Comparison of ENCODE assay signal across 15 cellular contexts in the genomic region with DNA sequence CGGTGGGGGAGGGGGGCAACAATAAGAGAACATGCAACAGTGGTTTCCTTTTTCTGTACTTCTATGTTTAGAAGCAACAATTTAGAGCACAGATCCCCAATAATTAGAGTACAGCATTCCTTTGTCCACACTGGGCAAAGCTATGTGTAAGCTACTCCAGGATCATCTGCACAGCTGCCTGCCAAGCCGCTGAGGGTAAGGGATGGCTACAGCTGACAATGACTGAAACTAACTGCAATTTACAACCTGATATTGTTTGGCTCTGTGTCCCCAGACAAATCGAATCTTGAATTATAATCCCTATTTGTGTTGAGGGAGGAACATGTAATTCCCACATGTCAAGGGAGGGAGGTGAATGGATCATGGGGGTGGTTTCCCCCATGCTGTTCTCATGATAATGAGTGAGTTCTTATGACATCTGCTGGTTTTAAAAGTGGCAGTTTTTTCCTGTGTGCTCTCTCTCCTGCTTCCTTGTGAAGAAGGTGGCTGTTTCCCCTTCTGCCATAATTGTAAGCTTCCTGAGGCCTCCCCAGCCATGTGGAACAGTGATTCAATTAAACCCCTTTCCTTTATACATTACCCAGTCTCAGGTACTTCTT. TPM values are rescaled to one million over a fixed set of nuclear protein-coding genes. Genes with fewer than 3 reads are reported as not detected.
DNase-seq lines count a peak whose midpoint lies in the region; ATAC-seq, FAIRE-seq and TF ChIP-seq lines count a peak whose summit lies in the region.
"Had no signal": no experiment of that assay in that cellular context is flagged by ENCODE, and none has a peak within 500 bp of the region (broad histone marks: within the 10 kb centered on the region; RNA-seq: fewer than 3 reads in every experiment).

No MANE protein-coding gene starts in this region.

- H3K27me3 Mint-ChIP-seq in T-helper 17 cell: no peaks in the 10 kb centered on the region
- H3K27me3 Mint-ChIP-seq: activated B cell treated with CpG ODN at 0.5 μM for 24 hours had no signal

- no peak for TF ChIP-seq CTCF in WERI-Rb-1 (IDR thresholded peaks at IDR 0.05; ENCODE audit: low read depth, low read length)

- no peaks in the 10 kb centered on the region for H3K36me3 ChIP-seq in WERI-Rb-1
- H3K36me3 ChIP-seq: spleen had no signal

- peak overlapping the region; percentile 3 for H3K4me3 Mint-ChIP-seq in T-helper 17 cell
- H3K4me3 Mint-ChIP-seq: activated B cell treated with CpG ODN at 0.5 μM for 24 hours; activated T-cell treated with anti-CD3 and anti-CD28 coated beads, Interleukin-2, amount 50 U/mL, for 4 hours had no signal

- no peak overlapping the region for H3K27ac Mint-ChIP-seq in T-helper 17 cell
- H3K27ac Mint-ChIP-seq: activated B cell treated with CpG ODN at 0.5 μM for 24 hours had no signal

- peak; percentile 48 for FAIRE-seq in GM18507 (lab: Jason Lieb, UNC)

- DNase-seq in NCI-H82 (lab: John Stamatoyannopoulos, UW): peak; percentile 33
- no peak for DNase-seq in NCI-H82 treated with DMSO at 0.1 percent for 48 hours (lab: John Stamatoyannopoulos, UW; ENCODE audit: unreplicated experiment)
- no peak for DNase-seq in GM18507 (ENCODE audit: extremely low spot score, insufficient read length, low read depth)
- no peak for DNase-seq in T-helper 17 cell
- DNase-seq in myocyte (ENCODE audit: low read depth): peak; percentile 67
- DNase-seq in posterior vena cava (ENCODE audit: low spot score): no peak
- no peak for DNase-seq in SHP77 treated with DMSO at 0.1 percent for 48 hours (lab: John Stamatoyannopoulos, UW)
- no peak for DNase-seq in WERI-Rb-1
- DNase-seq: activated B cell treated with CpG ODN at 0.5 μM for 24 hours; activated T-cell treated with anti-CD3 and anti-CD28 coated beads, Interleukin-2, amount 50 U/mL, for 4 hours; body of pancreas; Caco-2; NCI-H1930; spleen; substantia nigra had no signal

- no peaks in the 10 kb centered on the region for H3K9me3 ChIP-seq in T-helper 17 cell (ENCODE audit: control insufficient read depth, low read length, poor library complexity, severe bottlenecking)
- H3K9me3 ChIP-seq in WERI-Rb-1 (ENCODE audit: severe bottlenecking): no peaks in the 10 kb centered on the region
- H3K9me3 ChIP-seq: body of pancreas, Caco-2 had no signal

- no peak overlapping the region for H3K27ac ChIP-seq in WERI-Rb-1
- H3K27ac ChIP-seq: body of pancreas had no signal

- intact Hi-C loops in posterior vena cava (cut with DNase I): no loop called here

- H3K36me3 Mint-ChIP-seq in T-helper 17 cell (ENCODE audit: low read depth): no peaks in the 10 kb centered on the region

- no peak overlapping the region for H3K4me3 ChIP-seq in WERI-Rb-1 (ENCODE audit: low read depth, low read length)
- H3K4me3 ChIP-seq: body of pancreas, spleen had no signal

- H3K27me3 ChIP-seq in WERI-Rb-1 (ENCODE audit: insufficient read depth, low read depth, severe bottlenecking): no peaks in the 10 kb centered on the region
- H3K27me3 ChIP-seq: body of pancreas, spleen had no signal

- H3K4me1 Mint-ChIP-seq in T-helper 17 cell: peaks cover 40% of the 10 kb centered on the region

- no peak for ATAC-seq in T-helper 17 cell
- ATAC-seq: activated T-cell treated with anti-CD3 and anti-CD28 coated beads, Interleukin-2, amount 50 U/mL, for 4 hours; body of pancreas had no signal

RNA-seq across cellular contexts. Expression of a gene that starts 54.8 kb away (rescaled TPM):
- total RNA-seq in T-helper 17 cell: 10 to 100 TPM in 1 of 2 donors, 1 to 10 TPM in 1; 8.3 to 22.0 TPM
- not detected in 2 replicates for total RNA-seq in myocyte
- not detected for polyA plus RNA-seq in myocyte (2012)
- total RNA-seq in posterior vena cava: 10 to 100 TPM; 17.3 to 18.7 TPM
- total RNA-seq: Caco-2 had no signal

Comparison
In these comparisons a context has a peak if more than half of its experiments do, and no peak if none do; other contexts are left out.
1. DNase-seq: peak in NCI-H82 (single experiment) and myocyte (single experiment); none in NCI-H82 treated with DMSO at 0.1 percent for 48 hours (single experiment), GM18507 (single experiment), T-helper 17 cell (0 of 3), posterior vena cava (single experiment), SHP77 treated with DMSO at 0.1 percent for 48 hours (single experiment) and WERI-Rb-1 (single experiment).